Comparison of ENCODE assay signal across 8 cellular contexts in genomic region chr17:68228039-68228680, GRCh38. TPM values are rescaled to one million over a fixed set of nuclear protein-coding genes. Genes with fewer than 3 reads are reported as not detected.
DNase-seq lines count a peak whose midpoint lies in the region; ATAC-seq and TF ChIP-seq lines count a peak whose summit lies in the region.
"Not testable (repeated sequence)": the region's sequence is repeated elsewhere in the genome, so short reads cannot be mapped to it uniquely, and the experiment has no call there.

No MANE protein-coding gene starts in this region.

- H3K9me3 ChIP-seq in neural progenitor cell (ENCODE audit: low read depth); upper lobe of right lung: not testable (repeated sequence)

- H3K27ac ChIP-seq in neural progenitor cell, upper lobe of right lung: not testable (repeated sequence)

- not testable (repeated sequence) for H3K9me3 Mint-ChIP-seq in IgD-negative memory B cell; activated T-cell treated with anti-CD3 and anti-CD28 coated beads, Interleukin-2, amount 50 U/mL, for 4 hours; activated naive CD8-positive, alpha-beta T cell treated with anti-CD3 and anti-CD28 coated beads, Interleukin-2, amount 50 U/mL, for 24 hours; endothelial cell (ENCODE audit: unreplicated experiment); neural progenitor cell

- H3F3A ChIP-seq in neural progenitor cell (ENCODE audit: low read depth), result not testable (repeated sequence)

- H3K9ac ChIP-seq in neural progenitor cell, result not testable (repeated sequence)

- not testable (repeated sequence) for H2AFZ ChIP-seq in neural progenitor cell (replicated peaks)

- H3K4me1 ChIP-seq in neural progenitor cell, upper lobe of right lung: not testable (repeated sequence)

- not testable (repeated sequence) for H3K36me3 Mint-ChIP-seq in IgD-negative memory B cell; activated T-cell treated with anti-CD3 and anti-CD28 coated beads, Interleukin-2, amount 50 U/mL, for 4 hours (ENCODE audit: insufficient read depth); activated naive CD8-positive, alpha-beta T cell treated with anti-CD3 and anti-CD28 coated beads, Interleukin-2, amount 50 U/mL, for 24 hours (ENCODE audit: low read depth); neural progenitor cell
- H3K36me3 Mint-ChIP-seq in endothelial cell (ENCODE audit: low read depth, unreplicated experiment), result peaks cover 14% of the 10 kb centered on the region

- intact Hi-C loops in upper lobe of right lung (cut with DNase I), result not testable (repeated sequence)

- H3K27ac Mint-ChIP-seq in IgD-negative memory B cell (peak overlapping the region; percentile 10 to 89 (median 60)), endothelial cell (ENCODE audit: unreplicated experiment) (peak overlapping the region; percentile 5), neural progenitor cell (peak overlapping the region; percentile 90)
- peak overlapping the region; percentile 81 for H3K27ac Mint-ChIP-seq in activated naive CD8-positive, alpha-beta T cell treated with anti-CD3 and anti-CD28 coated beads, Interleukin-2, amount 50 U/mL, for 24 hours

- peak; percentile 56 to 74 for ATAC-seq in activated CD4-positive, CD25-positive, alpha-beta regulatory T cell treated with anti-CD3 and anti-CD28 coated beads, Interleukin-2, amount 50 U/mL, for 24 hours
- ATAC-seq in activated T-cell treated with anti-CD3 and anti-CD28 coated beads, Interleukin-2, amount 50 U/mL, for 4 hours, result peak; percentile 69 to 71
- peak; percentile 81 for ATAC-seq in activated naive CD8-positive, alpha-beta T cell treated with anti-CD3 and anti-CD28 coated beads, Interleukin-2, amount 50 U/mL, for 24 hours
- peak; percentile 82 for ATAC-seq in upper lobe of right lung

- H3K27me3 Mint-ChIP-seq in IgD-negative memory B cell; activated T-cell treated with anti-CD3 and anti-CD28 coated beads, Interleukin-2, amount 50 U/mL, for 4 hours (ENCODE audit: low read depth); activated naive CD8-positive, alpha-beta T cell treated with anti-CD3 and anti-CD28 coated beads, Interleukin-2, amount 50 U/mL, for 24 hours; endothelial cell (ENCODE audit: unreplicated experiment); neural progenitor cell (ENCODE audit: insufficient read depth, low read depth): not testable (repeated sequence)

- H3K36me3 ChIP-seq in neural progenitor cell, upper lobe of right lung: not testable (repeated sequence)

- H3K4me2 ChIP-seq in neural progenitor cell, result not testable (repeated sequence)

- peak; percentile 85 for DNase-seq in CD1c-positive myeloid dendritic cell (ENCODE audit: extremely low spot score)
- DNase-seq in activated T-cell treated with anti-CD3 and anti-CD28 coated beads, Interleukin-2, amount 50 U/mL, for 4 hours; endothelial cell (ENCODE audit: low spot score); neural progenitor cell (ENCODE audit: low spot score); upper lobe of right lung: not testable (repeated sequence)
- peak; percentile 34 for DNase-seq in activated naive CD8-positive, alpha-beta T cell treated with anti-CD3 and anti-CD28 coated beads, Interleukin-2, amount 50 U/mL, for 24 hours

- not testable (repeated sequence) for H3K79me2 ChIP-seq in neural progenitor cell (ENCODE audit: low read depth)

- H3K4me1 Mint-ChIP-seq in IgD-negative memory B cell (peaks cover 20 to 30% (median 29%) of the 10 kb centered on the region in 3 donors), endothelial cell (ENCODE audit: unreplicated experiment) (peaks cover 15% of the 10 kb centered on the region)
- H3K4me1 Mint-ChIP-seq in activated T-cell treated with anti-CD3 and anti-CD28 coated beads, Interleukin-2, amount 50 U/mL, for 4 hours (ENCODE audit: low read depth), result peaks cover 34% of the 10 kb centered on the region
- peaks cover 51% of the 10 kb centered on the region for H3K4me1 Mint-ChIP-seq in activated naive CD8-positive, alpha-beta T cell treated with anti-CD3 and anti-CD28 coated beads, Interleukin-2, amount 50 U/mL, for 24 hours
- not testable (repeated sequence) for H3K4me1 Mint-ChIP-seq in neural progenitor cell

- TF ChIP-seq CTCF in endothelial cell (IDR thresholded peaks at IDR 0.05; ENCODE audit: unreplicated experiment); neural progenitor cell (IDR thresholded peaks at IDR 0.05); upper lobe of right lung (IDR thresholded peaks at IDR 0.05): not testable (repeated sequence)

- not testable (repeated sequence) for H4K20me1 ChIP-seq in neural progenitor cell (ENCODE audit: low read depth)

- peak overlapping the region in 1 of 4 donors; percentile 6 for H3K4me3 Mint-ChIP-seq in IgD-negative memory B cell
- H3K4me3 Mint-ChIP-seq in activated T-cell treated with anti-CD3 and anti-CD28 coated beads, Interleukin-2, amount 50 U/mL, for 4 hours, result peak overlapping the region; percentile 31
- peak overlapping the region; percentile 39 for H3K4me3 Mint-ChIP-seq in activated naive CD8-positive, alpha-beta T cell treated with anti-CD3 and anti-CD28 coated beads, Interleukin-2, amount 50 U/mL, for 24 hours
- H3K4me3 Mint-ChIP-seq in endothelial cell (ENCODE audit: unreplicated experiment), result peak overlapping the region; percentile 5
- H3K4me3 Mint-ChIP-seq in neural progenitor cell, result not testable (repeated sequence)

- not testable (repeated sequence) for H3K4me3 ChIP-seq in neural progenitor cell, upper lobe of right lung

- H3K27me3 ChIP-seq in neural progenitor cell, upper lobe of right lung: not testable (repeated sequence)

RNA-seq across cellular contexts. Expression of gene AMZ2, which starts 19.7 kb away (rescaled TPM):
- 80.0 TPM for polyA plus RNA-seq in IgD-negative memory B cell
- 10 to 100 TPM; 62.7 to 74.6 (median 72.8) TPM for total RNA-seq in activated T-cell treated with anti-CD3 and anti-CD28 coated beads, Interleukin-2, amount 50 U/mL, for 4 hours
- total RNA-seq in endothelial cell (ENCODE audit: unreplicated experiment), result 70.3 TPM
- 99.0 and 150 TPM in 2 replicates for total RNA-seq in neural progenitor cell (ENCODE audit: low replicate concordance)
- total RNA-seq in upper lobe of right lung, result 50.5 TPM

Comparison
In these comparisons a context has a peak if more than half of its experiments do, and no peak if none do; other contexts are left out.
1. H3K27ac Mint-ChIP-seq: peak in every context shown above with its lines; median percentile 90 in neural progenitor cell; 81 in activated naive CD8-positive, alpha-beta T cell treated with anti-CD3 and anti-CD28 coated beads, Interleukin-2, amount 50 U/mL, for 24 hours; 60 in IgD-negative memory B cell; 5 in endothelial cell.